ENCODE assay signal across 28 cellular contexts in genomic region chr10:97627731-97628130, GRCh38. TPM values are rescaled to one million over a fixed set of nuclear protein-coding genes. Genes with fewer than 3 reads are reported as not detected.
"Had no signal": no experiment of that assay in that cellular context is flagged by ENCODE, and none has a peak within 500 bp of the region (broad histone marks: within the 10 kb centered on the region; RNA-seq: fewer than 3 reads in every experiment).

No MANE protein-coding gene starts in this region.

- H3K27me3 Mint-ChIP-seq: activated B cell treated with CpG ODN at 0.5 μM for 24 hours; activated CD4-positive, alpha-beta T cell treated with anti-CD3 and anti-CD28 coated beads, Interleukin-2, amount 10 ng/mL, durations not matched to agents 24 days and 14 days; activated CD8-positive, alpha-beta memory T cell treated with anti-CD3 and anti-CD28 coated beads, Interleukin-2, amount 10 ng/mL, durations not matched to agents 7 days and 5 days; activated naive CD4-positive, alpha-beta T cell treated with anti-CD3 and anti-CD28 coated beads, Interleukin-2, amount 50 U/mL, for 24 hours; activated T-cell treated with anti-CD3 and anti-CD28 coated beads, Interleukin-2, amount 50 U/mL, for 24 hours had no signal

- H3K9me3 Mint-ChIP-seq: activated B cell treated with CpG ODN at 0.5 μM for 24 hours; activated CD4-positive, alpha-beta T cell treated with anti-CD3 and anti-CD28 coated beads, Interleukin-2, amount 10 ng/mL, durations not matched to agents 24 days and 14 days; activated naive CD4-positive, alpha-beta T cell treated with anti-CD3 and anti-CD28 coated beads, Interleukin-2, amount 50 U/mL, for 24 hours; activated T-cell treated with anti-CD3 and anti-CD28 coated beads, Interleukin-2, amount 50 U/mL, for 24 hours; activated T-helper 1 cell treated with anti-CD3 and anti-CD28 coated beads, Interleukin-12 subunit alpha, Interleukin-12 subunit beta, Interleukin-2, Interleukin-4 antibody, amounts not matched to agents 30 ng/mL and 10 ng/mL and 1 ng/mL, durations not matched to agents 14 hours and 24 hours and 36 hours; T-helper 1 cell treated with Interleukin-12 subunit alpha and Interleukin-12 subunit beta and Interleukin-4 antibody, amounts not matched to agents 30 μg/mL and 1 μg/mL, for 36 hours had no signal

- H3K27ac Mint-ChIP-seq: activated B cell treated with CpG ODN at 0.5 μM for 24 hours; activated CD4-positive, alpha-beta T cell treated with anti-CD3 and anti-CD28 coated beads, Interleukin-2, amount 10 ng/mL, durations not matched to agents 24 days and 14 days; activated CD8-positive, alpha-beta memory T cell treated with anti-CD3 and anti-CD28 coated beads, Interleukin-2, amount 10 ng/mL, durations not matched to agents 7 days and 5 days; activated naive CD4-positive, alpha-beta T cell treated with anti-CD3 and anti-CD28 coated beads, Interleukin-2, amount 50 U/mL, for 24 hours; activated T-cell treated with anti-CD3 and anti-CD28 coated beads, Interleukin-2, amount 50 U/mL, for 24 hours; activated T-helper 1 cell treated with anti-CD3 and anti-CD28 coated beads, Interleukin-12 subunit alpha, Interleukin-12 subunit beta, Interleukin-2, Interleukin-4 antibody, amounts not matched to agents 30 ng/mL and 10 ng/mL and 1 ng/mL, durations not matched to agents 14 hours and 24 hours and 36 hours; T-helper 1 cell treated with Interleukin-12 subunit alpha and Interleukin-12 subunit beta and Interleukin-4 antibody, amounts not matched to agents 30 μg/mL and 1 μg/mL, for 36 hours had no signal

- H3K4me1 ChIP-seq: breast epithelium had no signal

- H3K4me3 Mint-ChIP-seq: activated B cell treated with CpG ODN at 0.5 μM for 24 hours; activated CD4-positive, alpha-beta T cell treated with anti-CD3 and anti-CD28 coated beads, Interleukin-2, amount 10 ng/mL, durations not matched to agents 24 days and 14 days; activated CD8-positive, alpha-beta memory T cell treated with anti-CD3 and anti-CD28 coated beads, Interleukin-2, amount 10 ng/mL, durations not matched to agents 7 days and 5 days; activated naive CD4-positive, alpha-beta T cell treated with anti-CD3 and anti-CD28 coated beads, Interleukin-2, amount 50 U/mL, for 24 hours; activated T-cell treated with anti-CD3 and anti-CD28 coated beads, Interleukin-2, amount 50 U/mL, for 24 hours; activated T-helper 1 cell treated with anti-CD3 and anti-CD28 coated beads, Interleukin-12 subunit alpha, Interleukin-12 subunit beta, Interleukin-2, Interleukin-4 antibody, amounts not matched to agents 30 ng/mL and 10 ng/mL and 1 ng/mL, durations not matched to agents 14 hours and 24 hours and 36 hours; T-helper 1 cell treated with Interleukin-12 subunit alpha and Interleukin-12 subunit beta and Interleukin-4 antibody, amounts not matched to agents 30 μg/mL and 1 μg/mL, for 36 hours had no signal

- H3K9me3 ChIP-seq: breast epithelium, MG63 had no signal

- H3K27ac ChIP-seq: breast epithelium, RWPE1 had no signal

- H3K36me3 Mint-ChIP-seq: activated CD8-positive, alpha-beta memory T cell treated with anti-CD3 and anti-CD28 coated beads, Interleukin-2, amount 10 ng/mL, durations not matched to agents 7 days and 5 days; activated naive CD4-positive, alpha-beta T cell treated with anti-CD3 and anti-CD28 coated beads, Interleukin-2, amount 50 U/mL, for 24 hours had no signal

- H3K4me3 ChIP-seq: breast epithelium, MG63 had no signal

- H3K36me3 ChIP-seq: breast epithelium, MG63 had no signal

- DNase-seq: activated B cell treated with CpG ODN at 0.5 μM for 24 hours; activated CD4-positive, alpha-beta T cell treated with anti-CD3 and anti-CD28 coated beads for 1 hour; activated CD4-positive, alpha-beta T cell treated with anti-CD3 and anti-CD28 coated beads, Interleukin-2, amount 10 ng/mL, durations not matched to agents 24 days and 14 days; activated CD4-positive, alpha-beta T cell treated with anti-CD3 and anti-CD28 coated beads, Interleukin-2, amount 50 U/mL, for 48 hours; activated CD8-positive, alpha-beta memory T cell treated with anti-CD3 and anti-CD28 coated beads, Interleukin-2, amount 10 ng/mL, durations not matched to agents 7 days and 5 days; activated effector memory CD4-positive, alpha-beta T cell treated with Interleukin-2 at 50 U/mL for 16 hours; activated naive CD4-positive, alpha-beta T cell; activated T-cell treated with anti-CD3 and anti-CD28 coated beads, Interleukin-2, amount 50 U/mL, for 24 hours; aorta; MG63; MV-4-11; NCI-H1092 treated with DMSO at 0.1 percent for 48 hours; NCI-H1417 treated with DMSO at 0.1 percent for 48 hours; NCI-H1694 treated with DMSO at 0.1 percent for 48 hours; NCI-H2029 treated with DMSO at 0.1 percent for 48 hours; NCI-H345; NCI-H510A; NCI-H526 treated with DMSO at 0.1 percent for 48 hours; NCI-H82; SHP77 treated with DMSO at 0.1 percent for 48 hours had no signal

- H3K27me3 ChIP-seq: breast epithelium, MG63 had no signal

- ATAC-seq: activated CD8-positive, alpha-beta memory T cell treated with anti-CD3 and anti-CD28 coated beads, Interleukin-2, amount 10 ng/mL, durations not matched to agents 7 days and 5 days; Panc1 had no signal

RNA-seq across cellular contexts. Expression of gene C10orf62, which starts 38.2 kb away (rescaled TPM):
- total RNA-seq: activated B cell treated with CpG ODN at 0.5 μM for 24 hours; activated CD4-positive, alpha-beta T cell treated with anti-CD3 and anti-CD28 coated beads, Interleukin-2, amount 10 ng/mL, durations not matched to agents 24 days and 14 days; activated CD8-positive, alpha-beta memory T cell treated with anti-CD3 and anti-CD28 coated beads, Interleukin-2, amount 10 ng/mL, durations not matched to agents 7 days and 5 days; activated T-helper 1 cell treated with anti-CD3 and anti-CD28 coated beads, Interleukin-12 subunit alpha, Interleukin-12 subunit beta, Interleukin-2, Interleukin-4 antibody, amounts not matched to agents 30 ng/mL and 10 ng/mL and 1 ng/mL, durations not matched to agents 14 hours and 24 hours and 36 hours; OCI-LY7; SK-MEL-5 had no signal

RNA-seq across cellular contexts. Expression of gene HOGA1, which starts 43.5 kb away (rescaled TPM):
- total RNA-seq: activated B cell treated with CpG ODN at 0.5 μM for 24 hours; activated CD4-positive, alpha-beta T cell treated with anti-CD3 and anti-CD28 coated beads, Interleukin-2, amount 10 ng/mL, durations not matched to agents 24 days and 14 days; activated CD8-positive, alpha-beta memory T cell treated with anti-CD3 and anti-CD28 coated beads, Interleukin-2, amount 10 ng/mL, durations not matched to agents 7 days and 5 days; activated T-helper 1 cell treated with anti-CD3 and anti-CD28 coated beads, Interleukin-12 subunit alpha, Interleukin-12 subunit beta, Interleukin-2, Interleukin-4 antibody, amounts not matched to agents 30 ng/mL and 10 ng/mL and 1 ng/mL, durations not matched to agents 14 hours and 24 hours and 36 hours had no signal

RNA-seq across cellular contexts. Expression of gene ANKRD2, which starts 55.2 kb away (rescaled TPM):
- total RNA-seq: activated B cell treated with CpG ODN at 0.5 μM for 24 hours; activated CD4-positive, alpha-beta T cell treated with anti-CD3 and anti-CD28 coated beads, Interleukin-2, amount 10 ng/mL, durations not matched to agents 24 days and 14 days; activated T-helper 1 cell treated with anti-CD3 and anti-CD28 coated beads, Interleukin-12 subunit alpha, Interleukin-12 subunit beta, Interleukin-2, Interleukin-4 antibody, amounts not matched to agents 30 ng/mL and 10 ng/mL and 1 ng/mL, durations not matched to agents 14 hours and 24 hours and 36 hours; breast epithelium; OCI-LY7; SK-MEL-5 had no signal
